1 cellular context compared by ENCODE assay signal in the genomic region with DNA sequence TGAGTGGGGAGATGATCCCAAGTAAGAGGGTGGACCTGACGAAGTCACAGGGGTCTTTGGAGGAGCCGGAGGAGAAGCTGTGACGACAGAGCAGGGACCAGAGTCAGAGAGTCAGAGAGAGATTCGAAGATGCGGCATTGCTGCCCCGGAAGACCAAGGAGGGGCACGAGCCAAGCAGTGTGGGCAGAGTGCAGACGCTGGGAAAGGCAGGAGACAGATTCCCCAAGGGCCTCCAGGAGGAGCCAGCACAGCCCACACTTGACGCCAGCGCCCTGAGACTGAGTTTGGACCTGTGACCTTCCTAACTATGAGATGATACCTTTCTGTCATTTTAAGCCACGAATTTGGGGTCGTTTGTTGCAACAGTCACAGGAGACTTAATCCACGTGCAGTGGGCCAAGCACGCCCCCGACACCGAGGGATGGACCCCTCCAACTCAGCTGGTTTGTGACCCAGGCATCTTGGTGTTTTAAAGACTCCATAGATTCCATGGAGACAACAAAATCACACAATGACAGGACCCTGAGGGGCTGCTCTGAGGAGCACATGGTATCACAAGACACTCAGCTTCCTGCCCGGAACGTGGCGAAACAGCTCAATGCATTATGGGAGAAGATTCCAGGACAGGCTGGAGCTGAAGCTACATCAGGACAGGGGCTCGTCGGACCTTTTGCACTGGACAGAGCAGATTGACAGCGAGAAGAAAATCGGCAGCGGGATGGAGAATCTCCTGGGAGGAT.
TF ChIP-seq lines count a peak whose summit lies in the region.

No MANE protein-coding gene starts in this region.

TF ChIP-seq in K562, 482 proteins besides CTCF, POLR2A, EP300 and RAD21:
- TF ChIP-seq CXXC5 (CRISPR knock-in tag; IDR thresholded peaks at IDR 0.05): no peak
- no peak for TF ChIP-seq ZBTB17 (CRISPR knock-in tag; IDR thresholded peaks at IDR 0.05)
- peak; percentile 72 for TF ChIP-seq L3MBTL2 (IDR thresholded peaks at IDR 0.05)
